ENCODE assay signal across 2 cellular contexts in the genomic region with DNA sequence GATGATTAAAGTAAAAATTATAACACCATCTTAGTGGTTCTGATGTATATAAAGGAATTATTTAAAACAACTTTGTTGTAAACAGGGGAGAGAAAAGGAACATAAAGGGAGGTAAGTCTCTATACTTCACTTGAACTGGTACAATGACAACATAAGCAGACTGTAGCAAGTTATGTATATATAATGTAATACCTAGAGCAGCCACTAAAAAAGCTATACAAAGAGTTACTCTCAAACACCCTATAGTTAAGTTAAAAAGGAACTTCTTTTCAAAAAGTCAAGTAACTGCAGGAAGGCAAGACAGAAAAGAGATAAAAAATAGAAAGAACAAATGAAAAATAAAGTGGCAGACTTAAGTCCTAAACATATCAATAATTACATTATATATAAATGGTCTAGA.
TF ChIP-seq lines count a peak whose summit lies in the region.

No MANE protein-coding gene starts in this region.

TF ChIP-seq in HepG2, 621 proteins besides CTCF, POLR2A, EP300 and RAD21:
- no peak for TF ChIP-seq HNF4G (IDR thresholded peaks at IDR 0.05; ENCODE audit: borderline replicate concordance, low read depth, low read length)
- no peak for TF ChIP-seq HNF4G (CRISPR knock-in tag; IDR thresholded peaks at IDR 0.05; ENCODE audit: borderline replicate concordance, low read depth)
- no peak for TF ChIP-seq TSC22D2 (CRISPR knock-in tag; IDR thresholded peaks at IDR 0.05; ENCODE audit: borderline replicate concordance)
- no peak for TF ChIP-seq ZNF556 (CRISPR knock-in tag; IDR thresholded peaks at IDR 0.05; ENCODE audit: borderline replicate concordance)
- TF ChIP-seq, protein P1, sequence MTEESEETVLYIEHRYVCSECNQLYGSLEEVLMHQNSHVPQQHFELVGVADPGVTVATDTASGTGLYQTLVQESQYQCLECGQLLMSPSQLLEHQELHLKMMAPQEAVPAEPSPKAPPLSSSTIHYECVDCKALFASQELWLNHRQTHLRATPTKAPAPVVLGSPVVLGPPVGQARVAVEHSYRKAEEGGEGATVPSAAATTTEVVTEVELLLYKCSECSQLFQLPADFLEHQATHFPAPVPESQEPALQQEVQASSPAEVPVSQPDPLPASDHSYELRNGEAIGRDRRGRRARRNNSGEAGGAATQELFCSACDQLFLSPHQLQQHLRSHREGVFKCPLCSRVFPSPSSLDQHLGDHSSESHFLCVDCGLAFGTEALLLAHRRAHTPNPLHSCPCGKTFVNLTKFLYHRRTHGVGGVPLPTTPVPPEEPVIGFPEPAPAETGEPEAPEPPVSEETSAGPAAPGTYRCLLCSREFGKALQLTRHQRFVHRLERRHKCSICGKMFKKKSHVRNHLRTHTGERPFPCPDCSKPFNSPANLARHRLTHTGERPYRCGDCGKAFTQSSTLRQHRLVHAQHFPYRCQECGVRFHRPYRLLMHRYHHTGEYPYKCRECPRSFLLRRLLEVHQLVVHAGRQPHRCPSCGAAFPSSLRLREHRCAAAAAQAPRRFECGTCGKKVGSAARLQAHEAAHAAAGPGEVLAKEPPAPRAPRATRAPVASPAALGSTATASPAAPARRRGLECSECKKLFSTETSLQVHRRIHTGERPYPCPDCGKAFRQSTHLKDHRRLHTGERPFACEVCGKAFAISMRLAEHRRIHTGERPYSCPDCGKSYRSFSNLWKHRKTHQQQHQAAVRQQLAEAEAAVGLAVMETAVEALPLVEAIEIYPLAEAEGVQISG (CRISPR knock-in tag; IDR thresholded peaks at IDR 0.05), result no peak
- no peak for TF ChIP-seq MAFG (CRISPR knock-in tag; IDR thresholded peaks at IDR 0.05)
- no peak for TF ChIP-seq SUZ12 (IDR thresholded peaks at IDR 0.05; ENCODE audit: low read depth, low read length)
- TF ChIP-seq GABPB1 (CRISPR knock-in tag; IDR thresholded peaks at IDR 0.05), result no peak
- no peak for TF ChIP-seq IRF9 (CRISPR knock-in tag; IDR thresholded peaks at IDR 0.05; ENCODE audit: borderline replicate concordance)
- no peak for TF ChIP-seq ZNF75D (CRISPR knock-in tag; IDR thresholded peaks at IDR 0.05; ENCODE audit: borderline replicate concordance)
- TF ChIP-seq, protein P2, sequence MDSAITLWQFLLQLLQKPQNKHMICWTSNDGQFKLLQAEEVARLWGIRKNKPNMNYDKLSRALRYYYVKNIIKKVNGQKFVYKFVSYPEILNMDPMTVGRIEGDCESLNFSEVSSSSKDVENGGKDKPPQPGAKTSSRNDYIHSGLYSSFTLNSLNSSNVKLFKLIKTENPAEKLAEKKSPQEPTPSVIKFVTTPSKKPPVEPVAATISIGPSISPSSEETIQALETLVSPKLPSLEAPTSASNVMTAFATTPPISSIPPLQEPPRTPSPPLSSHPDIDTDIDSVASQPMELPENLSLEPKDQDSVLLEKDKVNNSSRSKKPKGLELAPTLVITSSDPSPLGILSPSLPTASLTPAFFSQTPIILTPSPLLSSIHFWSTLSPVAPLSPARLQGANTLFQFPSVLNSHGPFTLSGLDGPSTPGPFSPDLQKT (CRISPR knock-in tag; IDR thresholded peaks at IDR 0.05; ENCODE audit: borderline replicate concordance), result no peak
- TF ChIP-seq EHMT2 (IDR thresholded peaks at IDR 0.05; ENCODE audit: borderline replicate concordance, low read depth, low read length), result no peak
- no peak for TF ChIP-seq ZNF672 (CRISPR knock-in tag; IDR thresholded peaks at IDR 0.05)
- TF ChIP-seq ASH2L (IDR thresholded peaks at IDR 0.05; ENCODE audit: insufficient read length, low read depth, low read length), result no peak

TF ChIP-seq in K562, 482 proteins besides CTCF, POLR2A, EP300 and RAD21:
- TF ChIP-seq SAP30 (IDR thresholded peaks at IDR 0.05; ENCODE audit: borderline replicate concordance, insufficient read depth, low read depth, low read length, poor library complexity, severe bottlenecking) (no peak), MXI1 (IDR thresholded peaks at IDR 0.05; ENCODE audit: low read depth, low read length) (no peak), FIP1L1 (IDR thresholded peaks at IDR 0.05; ENCODE audit: low read depth, low read length, poor library complexity, severe bottlenecking) (no peak), NR2F6 (CRISPR knock-in tag; IDR thresholded peaks at IDR 0.05) (no peak), TGIF2 (CRISPR knock-in tag; IDR thresholded peaks at IDR 0.05) (no peak), MYNN (IDR thresholded peaks at IDR 0.05) (no peak), MYNN (CRISPR knock-in tag; IDR thresholded peaks at IDR 0.05) (no peak), USF1 (CRISPR knock-in tag; IDR thresholded peaks at IDR 0.05) (no peak), TEAD2 (tag; IDR thresholded peaks at IDR 0.05) (no peak), CHD1 (IDR thresholded peaks at IDR 0.05; ENCODE audit: low read length) (no peak), SIN3B (IDR thresholded peaks at IDR 0.05; ENCODE audit: low read depth) (no peak), FOXK1 (CRISPR knock-in tag; IDR thresholded peaks at IDR 0.05; ENCODE audit: borderline replicate concordance) (no peak), SMAD3 (CRISPR knock-in tag; conservative IDR thresholded peaks at IDR 0.05) (no peak), SLC30A9 (CRISPR knock-in tag; IDR thresholded peaks at IDR 0.05) (no peak)
- TF ChIP-seq, protein P3, sequence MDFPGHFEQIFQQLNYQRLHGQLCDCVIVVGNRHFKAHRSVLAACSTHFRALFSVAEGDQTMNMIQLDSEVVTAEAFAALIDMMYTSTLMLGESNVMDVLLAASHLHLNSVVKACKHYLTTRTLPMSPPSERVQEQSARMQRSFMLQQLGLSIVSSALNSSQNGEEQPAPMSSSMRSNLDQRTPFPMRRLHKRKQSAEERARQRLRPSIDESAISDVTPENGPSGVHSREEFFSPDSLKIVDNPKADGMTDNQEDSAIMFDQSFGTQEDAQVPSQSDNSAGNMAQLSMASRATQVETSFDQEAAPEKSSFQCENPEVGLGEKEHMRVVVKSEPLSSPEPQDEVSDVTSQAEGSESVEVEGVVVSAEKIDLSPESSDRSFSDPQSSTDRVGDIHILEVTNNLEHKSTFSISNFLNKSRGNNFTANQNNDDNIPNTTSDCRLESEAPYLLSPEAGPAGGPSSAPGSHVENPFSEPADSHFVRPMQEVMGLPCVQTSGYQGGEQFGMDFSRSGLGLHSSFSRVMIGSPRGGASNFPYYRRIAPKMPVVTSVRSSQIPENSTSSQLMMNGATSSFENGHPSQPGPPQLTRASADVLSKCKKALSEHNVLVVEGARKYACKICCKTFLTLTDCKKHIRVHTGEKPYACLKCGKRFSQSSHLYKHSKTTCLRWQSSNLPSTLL (IDR thresholded peaks at IDR 0.05), result no peak
- TF ChIP-seq, protein P4, sequence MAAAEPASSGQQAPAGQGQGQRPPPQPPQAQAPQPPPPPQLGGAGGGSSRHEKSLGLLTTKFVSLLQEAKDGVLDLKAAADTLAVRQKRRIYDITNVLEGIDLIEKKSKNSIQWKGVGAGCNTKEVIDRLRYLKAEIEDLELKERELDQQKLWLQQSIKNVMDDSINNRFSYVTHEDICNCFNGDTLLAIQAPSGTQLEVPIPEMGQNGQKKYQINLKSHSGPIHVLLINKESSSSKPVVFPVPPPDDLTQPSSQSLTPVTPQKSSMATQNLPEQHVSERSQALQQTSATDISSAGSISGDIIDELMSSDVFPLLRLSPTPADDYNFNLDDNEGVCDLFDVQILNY (CRISPR knock-in tag; IDR thresholded peaks at IDR 0.05), result no peak
TF ChIP-seq in K562: peak in this region for 0.
